Comparison of ENCODE assay signal across 12 cellular contexts in the genomic region with DNA sequence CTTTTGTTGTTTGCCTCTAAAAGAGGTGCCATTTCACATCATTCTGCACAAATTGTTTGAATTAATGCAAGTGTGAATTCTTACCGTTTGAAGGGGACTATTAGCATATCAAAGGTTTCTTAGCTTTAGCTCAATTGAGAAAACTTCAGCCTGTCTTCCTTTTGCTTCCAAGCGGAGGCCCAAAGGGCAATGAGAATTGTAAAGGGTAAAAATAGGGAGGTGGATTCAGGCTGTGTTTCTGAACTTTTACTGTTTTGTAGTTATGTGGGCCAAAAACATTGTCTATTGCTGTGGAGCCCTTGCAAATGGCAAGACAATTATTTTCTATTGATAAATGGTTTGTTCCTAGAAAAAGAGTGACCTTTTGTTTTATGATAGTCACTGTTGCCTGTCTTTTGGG. TPM values are rescaled to one million over a fixed set of nuclear protein-coding genes. Genes with fewer than 3 reads are reported as not detected.
A peak's percentile ranks its signal among the peaks of the same experiment; 100 is the strongest.
DNase-seq lines count a peak whose midpoint lies in the region; FAIRE-seq and TF ChIP-seq lines count a peak whose summit lies in the region.
"Had no signal": no experiment of that assay in that cellular context is flagged by ENCODE, and none has a peak within 500 bp of the region (broad histone marks: within the 10 kb centered on the region; RNA-seq: fewer than 3 reads in every experiment).

No MANE protein-coding gene starts in this region.

- no peak overlapping the region for H3K27ac ChIP-seq in astrocyte (ENCODE audit: low read depth, low read length)

- H3K9me3 ChIP-seq in astrocyte (ENCODE audit: insufficient read depth, low read depth, low read length), result no peaks in the 10 kb centered on the region
- H3K9me3 ChIP-seq in iPS-18c (ENCODE audit: control insufficient read depth, insufficient read depth, low read length), result no peaks in the 10 kb centered on the region

- peak overlapping the region; percentile 92 for H3K27ac Mint-ChIP-seq in astrocyte (ENCODE audit: unreplicated experiment)

- peaks cover 31% of the 10 kb centered on the region for H3K79me2 ChIP-seq in astrocyte (ENCODE audit: insufficient read depth, low read length)

- H3K4me2 ChIP-seq in astrocyte (ENCODE audit: low read length), result peak overlapping the region; percentile 97

- H3K4me1 ChIP-seq in astrocyte (ENCODE audit: insufficient read depth, low read length), result peaks cover 5% of the 10 kb centered on the region

- no peak overlapping the region for H2AFZ ChIP-seq in astrocyte (ENCODE audit: low read depth, low read length)

- no peaks in the 10 kb centered on the region for H3K27me3 Mint-ChIP-seq in astrocyte (ENCODE audit: low read depth, unreplicated experiment)

- no peaks in the 10 kb centered on the region for H3K9me3 Mint-ChIP-seq in astrocyte (ENCODE audit: unreplicated experiment)

- H3K36me3 ChIP-seq in astrocyte (ENCODE audit: insufficient read depth, low read length), result no peaks in the 10 kb centered on the region

- TF ChIP-seq CTCF in astrocyte (IDR thresholded peaks at IDR 0.05; ENCODE audit: insufficient read depth, low read depth, low read length), result no peak

- H3K4me3 ChIP-seq in astrocyte (ENCODE audit: insufficient read depth, low read depth, low read length), result no peak overlapping the region
- peak overlapping the region; percentile 36; the same call in 1 of the 2 replicates for H3K4me3 ChIP-seq in iPS-18c (ENCODE audit: insufficient read depth, low read depth, low read length)

- H3K4me1 Mint-ChIP-seq in astrocyte (ENCODE audit: low read depth, unreplicated experiment), result peaks cover 21% of the 10 kb centered on the region

- H3K9ac ChIP-seq in astrocyte (ENCODE audit: low read length), result no peak overlapping the region

- FAIRE-seq in H54 (lab: Jason Lieb, UNC) (peak; percentile 33), astrocyte (lab: Jason Lieb, UNC) (no peak)
- FAIRE-seq: GM12892 had no signal

- no peak for TF ChIP-seq POLR2A in H54 (IDR thresholded peaks at IDR 0.05; ENCODE audit: low read depth, low read length)

- peak overlapping the region; percentile 93 for H3K4me3 Mint-ChIP-seq in astrocyte (ENCODE audit: unreplicated experiment)

- H3K27me3 ChIP-seq in astrocyte (ENCODE audit: insufficient read depth, low read length), result no peaks in the 10 kb centered on the region

- DNase-seq in H54 (ENCODE audit: insufficient read length, low spot score) (no peak), astrocyte (ENCODE audit: low read depth) (no peak), retina (peak; percentile 42), middle frontal gyrus (ENCODE audit: extremely low spot score, low spot score) (no peak), nucleus accumbens (lab: John Stamatoyannopoulos, UW) (no peak), occipital lobe (lab: John Stamatoyannopoulos, UW) (no peak)
- DNase-seq in activated naive CD4-positive, alpha-beta T cell treated with Interleukin-2 at 50 U/mL for 16 hours, result no peak
- DNase-seq: activated CD4-positive, alpha-beta T cell treated with anti-CD3 and anti-CD28 coated beads for 48 hours; SHP77 treated with DMSO at 0.1 percent for 48 hours; stimulated activated CD4-positive, alpha-beta T cell treated with anti-CD3 and anti-CD28 coated beads, Interleukin-4, amount 100 ng/mL, for 1 hour had no signal

- H3K36me3 Mint-ChIP-seq in astrocyte (ENCODE audit: low read depth, unreplicated experiment), result no peaks in the 10 kb centered on the region

- peaks cover 17% of the 10 kb centered on the region for H4K20me1 ChIP-seq in astrocyte (ENCODE audit: insufficient read depth, low read length)

RNA-seq across cellular contexts. Expression of gene ADGRL2, which starts 3.6 kb away (rescaled TPM):
- total RNA-seq in astrocyte (103 and 126 TPM in 2 replicates), occipital lobe (130 TPM)
